ENCODE assay signal across 8 cellular contexts in the genomic region with DNA sequence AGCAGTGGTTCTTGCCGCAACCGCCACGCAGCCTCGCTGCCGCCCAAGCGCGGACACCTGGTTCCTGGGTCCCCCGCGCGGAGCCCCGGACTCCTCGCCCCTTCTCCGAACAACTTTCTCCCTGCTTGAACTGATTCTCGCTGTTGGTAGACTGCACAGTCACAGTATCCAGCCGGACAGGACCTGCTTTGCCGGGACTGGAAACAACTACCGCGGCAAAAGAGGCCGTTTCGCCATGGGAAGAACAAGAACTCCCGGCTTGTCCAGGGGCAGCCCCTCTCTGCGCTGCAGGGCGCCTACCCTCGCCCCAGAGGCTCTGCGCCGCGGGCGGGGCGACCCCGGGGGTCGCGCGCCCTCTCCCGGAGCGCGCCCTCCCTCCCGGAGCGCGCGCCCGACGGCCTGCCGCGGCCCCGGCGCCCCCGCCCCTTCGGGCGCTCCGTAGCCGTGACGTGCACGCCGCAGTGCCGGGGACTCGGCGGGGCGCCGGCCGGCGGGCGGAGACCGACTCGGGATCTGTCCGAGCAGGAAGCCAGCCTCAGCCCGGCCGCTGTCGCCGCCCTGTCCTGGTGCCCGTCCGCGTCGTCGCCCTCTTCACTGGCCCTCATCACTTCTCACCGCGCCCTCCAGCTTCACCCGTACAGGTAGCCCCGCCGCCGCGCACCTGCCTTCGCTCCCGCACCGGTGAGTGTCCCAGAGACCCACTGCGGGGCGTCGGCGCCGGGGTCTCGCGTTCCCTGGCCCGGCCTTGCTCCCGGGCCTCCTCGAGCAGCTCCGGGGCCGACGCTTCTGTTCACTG. TPM values are rescaled to one million over a fixed set of nuclear protein-coding genes. Genes with fewer than 3 reads are reported as not detected.
DNase-seq lines count a peak whose midpoint lies in the region; ATAC-seq and TF ChIP-seq lines count a peak whose summit lies in the region.

A gene (plus strand): TSS at position 497 of the 796 bp plus-strand sequence. CDS start 68,309 bp downstream, outside the sequence.

- H3K27ac ChIP-seq in CD8-positive, alpha-beta memory T cell (ENCODE audit: low read depth, low read length), result peak within 1 kb of the TSS; percentile 67
- peak within 1 kb of the TSS; percentile 89 for H3K27ac ChIP-seq in Panc1 (ENCODE audit: low read length)

- peak within 1 kb of the TSS; percentile 80 for H3K4me3 ChIP-seq in CD8-positive, alpha-beta memory T cell (ENCODE audit: low read length)
- H3K4me3 ChIP-seq in Panc1 (ENCODE audit: low read depth in 2 of 2, low read length in 2 of 2), result peak within 1 kb of the TSS; percentile 76 to 90

- in situ Hi-C loops in Panc1 (cut with HindIII; ENCODE audit: low pct_unique_long_range_greater_than_20kb, low sequenced_read_pairs), result no loop called here

- peak within 1 kb of the TSS; percentile 89 to 99 (median 97) for H3K4me3 Mint-ChIP-seq in CD8-positive, alpha-beta memory T cell
- H3K4me3 Mint-ChIP-seq in glutamatergic neuron (ENCODE audit: unreplicated experiment), result peak within 1 kb of the TSS; percentile 97

- H3K27me3 Mint-ChIP-seq in CD8-positive, alpha-beta memory T cell, result peaks cover 14 to 18% of the 10 kb centered on the region in 2 donors
- no peaks in the 10 kb centered on the region for H3K27me3 Mint-ChIP-seq in glutamatergic neuron (ENCODE audit: unreplicated experiment)

- CTCF ChIA-PET in CD8-positive, alpha-beta memory T cell (lab: Charles Lee), result no interaction called here
- CTCF ChIA-PET in Panc1 (lab: Charles Lee), result no interaction called here

- no TSS peak for BruUV-seq in Panc1 (replicated peaks; lab: Mats Ljungman, UMichigan)

- H3K27ac Mint-ChIP-seq in CD8-positive, alpha-beta memory T cell, result peak within 1 kb of the TSS; percentile 59 to 98 (median 90)
- peak within 1 kb of the TSS in 1 of 2 donors; percentile 63 for H3K27ac Mint-ChIP-seq in activated naive CD4-positive, alpha-beta T cell treated with anti-CD3 and anti-CD28 coated beads, Interleukin-2, amount 50 U/mL, for 72 hours
- H3K27ac Mint-ChIP-seq in glutamatergic neuron (ENCODE audit: unreplicated experiment), result peak within 1 kb of the TSS; percentile 80

- intact Hi-C loops in Panc1 (cut with micrococcal nuclease; ENCODE audit: unreplicated experiment), result no loop called here

- H3K27me3 ChIP-seq in CD8-positive, alpha-beta memory T cell (ENCODE audit: insufficient read depth, low read length, poor library complexity, severe bottlenecking), result peaks cover 4% of the 10 kb centered on the region
- H3K27me3 ChIP-seq in Panc1 (ENCODE audit: control insufficient read depth, insufficient read depth, low read length), result no peaks in the 10 kb centered on the region; the same call in 1 of the 2 replicates

- no peaks in the 10 kb centered on the region for H3K4me1 ChIP-seq in CD8-positive, alpha-beta memory T cell (ENCODE audit: insufficient read depth, low read length)
- H3K4me1 ChIP-seq in Panc1 (ENCODE audit: control insufficient read depth, insufficient read depth, low read length), result peaks cover 24% of the 10 kb centered on the region

- H3K9me3 Mint-ChIP-seq in CD8-positive, alpha-beta memory T cell, result peaks cover 0 to 2% (median 0%) of the 10 kb centered on the region in 5 donors
- H3K9me3 Mint-ChIP-seq in activated naive CD4-positive, alpha-beta T cell treated with anti-CD3 and anti-CD28 coated beads, Interleukin-2, amount 50 U/mL, for 72 hours, result no peaks in the 10 kb centered on the region
- peaks cover 2% of the 10 kb centered on the region for H3K9me3 Mint-ChIP-seq in glutamatergic neuron (ENCODE audit: unreplicated experiment)

- H3K4me1 Mint-ChIP-seq in CD8-positive, alpha-beta memory T cell, result peaks cover 14 to 28% (median 20%) of the 10 kb centered on the region in 3 donors
- H3K4me1 Mint-ChIP-seq in glutamatergic neuron (ENCODE audit: low read depth, unreplicated experiment), result no peaks in the 10 kb centered on the region

- POLR2A ChIA-PET in CD8-positive, alpha-beta memory T cell (lab: Charles Lee), result no interaction called here
- POLR2A ChIA-PET in Panc1 (lab: Charles Lee), result no interaction called here

- H3K9me3 ChIP-seq in CD8-positive, alpha-beta memory T cell (ENCODE audit: low read length), result no peaks in the 10 kb centered on the region
- H3K9me3 ChIP-seq in Panc1 (ENCODE audit: control insufficient read depth, insufficient read depth, low read depth, low read length), result no peaks in the 10 kb centered on the region

- H3K36me3 ChIP-seq in CD8-positive, alpha-beta memory T cell (ENCODE audit: insufficient read depth, low read length), result no peaks in the 10 kb centered on the region
- no peaks in the 10 kb centered on the region for H3K36me3 ChIP-seq in Panc1 (ENCODE audit: control insufficient read depth, insufficient read depth, low read length)

- peak; percentile 38 to 68 (median 46) for DNase-seq in CD8-positive, alpha-beta memory T cell
- DNase-seq in Panc1 (ENCODE audit: low read depth, low spot score) (no peak), glutamatergic neuron (peak; percentile 83), nucleus accumbens (lab: John Stamatoyannopoulos, UW) (peak in 55 of 56 donors; percentile 17 to 85 (median 71)), ureter (ENCODE audit: low spot score) (peak; percentile 82)
- DNase-seq in activated naive CD4-positive, alpha-beta T cell treated with anti-CD3 and anti-CD28 coated beads, Interleukin-2, amount 50 U/mL, for 72 hours (ENCODE audit: low spot score in 2 of 2), result peak; percentile 32 to 57

- TF ChIP-seq CTCF in Panc1 (IDR thresholded peaks at IDR 0.05) (no peak), glutamatergic neuron (IDR thresholded peaks at IDR 0.05; ENCODE audit: partially characterized antibody, unreplicated experiment) (no peak)

- H3K36me3 Mint-ChIP-seq in CD8-positive, alpha-beta memory T cell, result peaks cover 0 to 8% (median 4%) of the 10 kb centered on the region in 3 donors
- peaks cover 0 to 11% of the 10 kb centered on the region in 2 donors for H3K36me3 Mint-ChIP-seq in activated naive CD4-positive, alpha-beta T cell treated with anti-CD3 and anti-CD28 coated beads, Interleukin-2, amount 50 U/mL, for 72 hours
- H3K36me3 Mint-ChIP-seq in glutamatergic neuron (ENCODE audit: unreplicated experiment), result no peaks in the 10 kb centered on the region

- ATAC-seq in GM19395 (IDR thresholded peaks at IDR 0.05; ENCODE audit: unreplicated experiment), result peak; percentile 69
- peak; percentile 67 for ATAC-seq in HG03457 (IDR thresholded peaks at IDR 0.05; ENCODE audit: unreplicated experiment)
- ATAC-seq in Panc1, result peak; percentile 96
- peak; percentile 89 for ATAC-seq in activated naive CD4-positive, alpha-beta T cell treated with anti-CD3 and anti-CD28 coated beads, Interleukin-2, amount 50 U/mL, for 72 hours

RNA-seq across cellular contexts. Expression of the gene that starts here (rescaled TPM):
- 1 to 10 TPM; 5.4 to 5.8 TPM for total RNA-seq in CD8-positive, alpha-beta memory T cell
- 6.5 TPM for polyA plus RNA-seq in CD8-positive, alpha-beta memory T cell
- total RNA-seq in Panc1 (2021; ENCODE audit: unreplicated experiment), result 52.3 TPM
- 51.7 TPM for polyA plus RNA-seq in Panc1 (2012; ENCODE audit: insufficient read length)
- 1 to 10 TPM in 1 of 2 donors, under 1 TPM in 1; 0.62 to 2.0 TPM for total RNA-seq in activated naive CD4-positive, alpha-beta T cell treated with anti-CD3 and anti-CD28 coated beads, Interleukin-2, amount 50 U/mL, for 72 hours
- total RNA-seq in glutamatergic neuron (ENCODE audit: unreplicated experiment), result 72.2 TPM
- 81.1 TPM for total RNA-seq in ureter
